In genomic region chr7:151497306-151497871, GRCh38 we compare ENCODE assay signal across 26 cellular contexts. TPM values are rescaled to one million over a fixed set of nuclear protein-coding genes. Genes with fewer than 3 reads are reported as not detected.
DNase-seq lines count a peak whose midpoint lies in the region; ATAC-seq, FAIRE-seq and TF ChIP-seq lines count a peak whose summit lies in the region.
"Had no signal": no experiment of that assay in that cellular context is flagged by ENCODE, and none has a peak within 500 bp of the region (broad histone marks: within the 10 kb centered on the region; RNA-seq: fewer than 3 reads in every experiment).

No MANE protein-coding gene starts in this region.

- H3K27ac ChIP-seq in mammary epithelial cell (ENCODE audit: insufficient read depth, low read depth, low read length) (no peak overlapping the region), HCT116 (ENCODE audit: low read depth, low read length) (no peak overlapping the region), H1 (ENCODE audit: low read depth, low read length) (no peak overlapping the region), stomach (peak overlapping the region in 1 of 5 donors; percentile 64), adrenal gland (no peak overlapping the region)

- CTCF ChIA-PET in MCF 10A (lab: Yijun Ruan, JAX) = interaction anchor here (0.6 to 1.7 kb wide), 6 partner anchors 9 to 642 kb away, joined by 3 to 5 read pairs (median 4); no protein-coding TSS in a partner anchor
- CTCF ChIA-PET in mammary epithelial cell (lab: Charles Lee; ENCODE audit: low non-redundant PET) = no interaction called here
- CTCF ChIA-PET in HCT116 (lab: Charles Lee) = interaction anchor here (1.5 kb wide), 1 partner anchor 10 kb away, joined by 5 read pairs; no protein-coding TSS in a partner anchor
- CTCF ChIA-PET in H1 (lab: Charles Lee; ENCODE audit: partially characterized antibody) = interaction anchor here (0.7 to 2.4 kb wide), 10 partner anchors 10 to 262 kb away, joined by 3 to 14 read pairs (median 3); no protein-coding TSS in a partner anchor

- H3K4ac ChIP-seq in H1 (replicated peaks; ENCODE audit: insufficient read length, low read depth, low read length) = no peak overlapping the region

- BruUV-seq in MCF 10A (replicated peaks; lab: Mats Ljungman, UMichigan) (no TSS peak), mammary epithelial cell (replicated peaks; lab: Mats Ljungman, UMichigan) (no TSS peak), HCT116 (replicated peaks; lab: Mats Ljungman, UMichigan) (no TSS peak)

- peak overlapping the region; percentile 37 for H3K27ac Mint-ChIP-seq in MCF 10A (ENCODE audit: low read depth, unreplicated experiment)

- no peak overlapping the region for H3K4me3 ChIP-seq in mammary epithelial cell (replicated peaks in 1 of 3; ENCODE audit: insufficient read depth in 1 of 3, low read depth in 2 of 3, low read length in 3 of 3)
- H3K4me3 ChIP-seq in HCT116 (replicated peaks in 1 of 2; ENCODE audit: low read depth in 1 of 2, low read length in 2 of 2) = no peak overlapping the region
- H3K4me3 ChIP-seq in H1 (ENCODE audit: extremely low read depth in 1 of 4, insufficient read depth in 2 of 4, low read depth in 3 of 4, low read length in 4 of 4) = no peak overlapping the region
- no peak overlapping the region for H3K4me3 ChIP-seq in stomach
- no peak overlapping the region for H3K4me3 ChIP-seq in adrenal gland
- H3K4me3 ChIP-seq: MG63 had no signal

- peaks cover 25% of the 10 kb centered on the region for H3K4me1 Mint-ChIP-seq in MCF 10A (ENCODE audit: insufficient read depth, unreplicated experiment)

- H3K9me2 ChIP-seq in HCT116 (ENCODE audit: insufficient read depth) = no peaks in the 10 kb centered on the region

- no peak overlapping the region for H4K8ac ChIP-seq in H1 (ENCODE audit: extremely low read depth, insufficient read depth, low read length)

- 99% methylated on average over 10 of the region's 10 CpGs for WGBS in mammary epithelial cell (ENCODE audit: low coverage, missing lambda C conversion rate)
- WGBS in H1 (ENCODE audit: extremely low coverage in 1 of 2, insufficient coverage in 1 of 2, insufficient read length in 1 of 2, insufficient replicate concordance in 2 of 2, low coverage in 1 of 2, low lambda C conversion rate in 2 of 2, missing lambda C conversion rate in 1 of 2), 2 experiments = 93% methylated on average over 10 of the region's 10 CpGs; no CpG with 5 or more reads in 1 of the 2 experiments
- WGBS in stomach, 5 donors = 90 to 98% (median 96%) methylated on average over 10 of the region's 10 CpGs
- 87 to 93% (median 91%) methylated on average over 10 of the region's 10 CpGs for WGBS in adrenal gland, 4 donors

- peak overlapping the region; percentile 46; the same call in 1 of the 2 replicates for H2BK5ac ChIP-seq in H1 (ENCODE audit: low read depth, low read length)

- H2AFZ ChIP-seq in mammary epithelial cell (ENCODE audit: low read depth, low read length) (no peak overlapping the region), HCT116 (ENCODE audit: low read depth, low read length, poor library complexity, severe bottlenecking) (no peak overlapping the region), H1 (ENCODE audit: low read length) (no peak overlapping the region)

- no peaks in the 10 kb centered on the region for H3K27me3 ChIP-seq in mammary epithelial cell (ENCODE audit: insufficient read depth, low read length)
- no peaks in the 10 kb centered on the region for H3K27me3 ChIP-seq in HCT116 (ENCODE audit: insufficient read depth, low read length)
- H3K27me3 ChIP-seq in H1 (replicated peaks in 1 of 4; ENCODE audit: control insufficient read depth in 3 of 4, extremely low read depth in 1 of 4, insufficient read depth in 3 of 4, low read length in 3 of 4) = no peaks in the 10 kb centered on the region
- H3K27me3 ChIP-seq in stomach = no peaks in the 10 kb centered on the region
- no peaks in the 10 kb centered on the region for H3K27me3 ChIP-seq in adrenal gland
- H3K27me3 ChIP-seq: MG63 had no signal

- intact Hi-C loops in MCF 10A (cut with micrococcal nuclease) (no loop called here), mammary epithelial cell (cut with micrococcal nuclease) (no loop called here), HCT116 (cut with micrococcal nuclease) (no loop called here), stomach (cut with DNase I; ENCODE audit: low total_unique reads) (no loop called here), adrenal gland (cut with DNase I) (no loop called here)

- H3K18ac ChIP-seq in H1 (ENCODE audit: extremely low read depth, low read length) = no peak overlapping the region

- in situ Hi-C loops in mammary epithelial cell (cut with MboI; ENCODE audit: low sequenced_read_pairs in 2 of 2) = no loop called here

- H3K9ac ChIP-seq in mammary epithelial cell (ENCODE audit: insufficient read depth, low read length) = no peak overlapping the region
- no peak overlapping the region for H3K9ac ChIP-seq in HCT116 (ENCODE audit: low read length)
- no peak overlapping the region for H3K9ac ChIP-seq in H1 (replicated peaks in 1 of 4; ENCODE audit: extremely low read depth in 1 of 4, low read depth in 3 of 4, low read length in 3 of 4)

- H3K79me1 ChIP-seq in H1 (ENCODE audit: low read depth, low read length) = peaks cover 15% of the 10 kb centered on the region

- TF ChIP-seq POLR2A in HCT116 (IDR thresholded peaks at IDR 0.05; ENCODE audit: borderline replicate concordance, extremely low read depth, insufficient read depth, insufficient read length) (no peak), H1 (IDR thresholded peaks at IDR 0.05; ENCODE audit: control extremely low read depth in 1 of 2, low read depth in 2 of 2, low read length in 2 of 2) (no peak), stomach (IDR thresholded peaks at IDR 0.05) (no peak), adrenal gland (IDR thresholded peaks at IDR 0.05) (no peak)

- H2BK12ac ChIP-seq in H1 (ENCODE audit: low read depth, low read length) = no peak overlapping the region

- no peak overlapping the region for H3K14ac ChIP-seq in H1 (ENCODE audit: insufficient read length)

- no peak overlapping the region for H3K23ac ChIP-seq in H1 (ENCODE audit: insufficient read length)

- FAIRE-seq in H1 (lab: Jason Lieb, UNC) = no peak
- FAIRE-seq: GM19239, HTR-8/SVneo had no signal

- no peak overlapping the region for H2BK120ac ChIP-seq in H1 (replicated peaks; ENCODE audit: low read depth, low read length)

- peaks cover 100% of the 10 kb centered on the region for H3K79me2 ChIP-seq in mammary epithelial cell (ENCODE audit: insufficient read depth, low read length)
- H3K79me2 ChIP-seq in HCT116 (ENCODE audit: insufficient read depth, low read length) = peaks cover 100% of the 10 kb centered on the region
- peaks cover 21 to 99% of the 10 kb centered on the region in 2 experiments for H3K79me2 ChIP-seq in H1 (ENCODE audit: control insufficient read depth in 1 of 2, insufficient read depth in 2 of 2, low read length in 2 of 2)

- H3K36me3 ChIP-seq in mammary epithelial cell (ENCODE audit: insufficient read depth, low read length) = no peaks in the 10 kb centered on the region
- H3K36me3 ChIP-seq in HCT116 (ENCODE audit: control insufficient read depth in 1 of 2, insufficient read depth in 2 of 2, low read length in 2 of 2) = no peaks in the 10 kb centered on the region
- no peaks in the 10 kb centered on the region for H3K36me3 ChIP-seq in H1 (ENCODE audit: control insufficient read depth in 2 of 4, insufficient read depth in 4 of 4, low read length in 3 of 4)
- no peaks in the 10 kb centered on the region for H3K36me3 ChIP-seq in stomach
- no peaks in the 10 kb centered on the region for H3K36me3 ChIP-seq in adrenal gland (replicated peaks in 1 of 2)
- H3K36me3 ChIP-seq: MG63 had no signal

- TF ChIP-seq CTCF in MCF 10A (IDR thresholded peaks at IDR 0.05; ENCODE audit: unreplicated experiment) (no peak), mammary epithelial cell (conservative IDR thresholded peaks at IDR 0.05 in 1 of 2, IDR thresholded peaks at IDR 0.05 in 1 of 2; ENCODE audit: extremely low read depth in 1 of 2, insufficient read depth in 1 of 2, low read depth in 1 of 2, low read length in 2 of 2) (no peak), HCT116 (IDR thresholded peaks at IDR 0.05 in 2 of 3, conservative IDR thresholded peaks at IDR 0.05 in 1 of 3; ENCODE audit: borderline replicate concordance in 1 of 3, insufficient read depth in 1 of 3, low read depth in 2 of 3, low read length in 2 of 3) (no peak), H1 (IDR thresholded peaks at IDR 0.05; ENCODE audit: control extremely low read depth in 1 of 3, insufficient read depth in 1 of 3, low read depth in 1 of 3, low read length in 3 of 3) (no peak), stomach (IDR thresholded peaks at IDR 0.05) (no peak), adrenal gland (IDR thresholded peaks at IDR 0.05) (no peak), GM20000 (IDR thresholded peaks at IDR 0.05; ENCODE audit: extremely low read depth, missing control alignments) (no peak)

- TF ChIP-seq EP300 in H1 (IDR thresholded peaks at IDR 0.05; ENCODE audit: borderline replicate concordance in 1 of 2, low read depth in 2 of 2, low read length in 2 of 2) (no peak), stomach (IDR thresholded peaks at IDR 0.05) (peak; percentile 40)

- no peaks in the 10 kb centered on the region for H3K23me2 ChIP-seq in H1 (ENCODE audit: low read depth, low read length)

- POLR2A ChIA-PET in MCF 10A (lab: Yijun Ruan, JAX) = interaction anchor here (0.6 to 5.6 kb wide), 4 partner anchors 9 to 793 kb away, joined by 3 to 25 read pairs (median 4); no protein-coding TSS in a partner anchor
- POLR2A ChIA-PET in HCT116 (lab: Charles Lee) = no interaction called here
- POLR2A ChIA-PET in H1 (lab: Charles Lee; ENCODE audit: partially characterized antibody) = interaction anchor here (0.7 to 1.8 kb wide), 5 partner anchors 10 to 22 kb away, joined by 3 to 5 read pairs (median 5); partner anchors contain the start of gene RHEB

- H3K4me1 ChIP-seq in mammary epithelial cell (ENCODE audit: insufficient read depth, low read length) = peaks cover 11% of the 10 kb centered on the region
- peaks cover 22 to 40% of the 10 kb centered on the region in 2 experiments for H3K4me1 ChIP-seq in HCT116 (ENCODE audit: control insufficient read depth in 1 of 2, insufficient read depth in 2 of 2, low read length in 2 of 2)
- peaks cover 3 to 13% (median 7%) of the 10 kb centered on the region in 4 experiments; a peak in 6 of 7 replicates for H3K4me1 ChIP-seq in H1 (replicated peaks in 1 of 4; ENCODE audit: control insufficient read depth in 3 of 4, insufficient read depth in 4 of 4, low read length in 3 of 4)
- peaks cover 29 to 90% (median 62%) of the 10 kb centered on the region in 4 donors for H3K4me1 ChIP-seq in stomach
- H3K4me1 ChIP-seq in adrenal gland (replicated peaks in 1 of 2) = peaks cover 3 to 40% of the 10 kb centered on the region in 2 donors

- H3K4me2 ChIP-seq in mammary epithelial cell (ENCODE audit: insufficient read depth, low read depth, low read length) = no peak overlapping the region
- no peak overlapping the region for H3K4me2 ChIP-seq in HCT116 (ENCODE audit: low read length)
- no peak overlapping the region for H3K4me2 ChIP-seq in H1 (ENCODE audit: insufficient read depth in 1 of 2, low read depth in 2 of 2, low read length in 2 of 2)

- no peaks in the 10 kb centered on the region for H3K9me3 Mint-ChIP-seq in MCF 10A (ENCODE audit: unreplicated experiment)

- peaks cover 12% of the 10 kb centered on the region for H3K36me3 Mint-ChIP-seq in MCF 10A (ENCODE audit: insufficient read depth, unreplicated experiment)

- H3K4me3 Mint-ChIP-seq in MCF 10A (ENCODE audit: unreplicated experiment) = no peak overlapping the region
- H3K4me3 Mint-ChIP-seq: CD14-positive monocyte had no signal

- H3K9me3 ChIP-seq in mammary epithelial cell (replicated peaks; ENCODE audit: insufficient read depth, low read length) (no peaks in the 10 kb centered on the region), HCT116 (ENCODE audit: control insufficient read depth in 1 of 2, insufficient read depth in 1 of 2, low read depth in 1 of 2, low read length in 2 of 2) (no peaks in the 10 kb centered on the region), H1 (ENCODE audit: insufficient read depth in 2 of 2, low read depth in 1 of 2, low read length in 1 of 2) (no peaks in the 10 kb centered on the region), stomach (no peaks in the 10 kb centered on the region), adrenal gland (replicated peaks in 1 of 3) (no peaks in the 10 kb centered on the region)
- H3K9me3 ChIP-seq: MG63 had no signal

- no peak overlapping the region for H4K5ac ChIP-seq in H1 (ENCODE audit: insufficient read length, low read depth, low read length)

- H4K91ac ChIP-seq in H1 (replicated peaks; ENCODE audit: insufficient read length, low read length) = no peak overlapping the region

- DNase-seq in MCF 10A (ENCODE audit: unreplicated experiment) = no peak
- no peak for DNase-seq in mammary epithelial cell
- no peak for DNase-seq in HCT116 (ENCODE audit: low read depth, low spot score)
- no peak for DNase-seq in H1 (ENCODE audit: low read depth in 1 of 2, low spot score in 2 of 2)
- DNase-seq in stomach = no peak
- DNase-seq in adrenal gland = no peak
- DNase-seq in GM20000 (ENCODE audit: low spot score) = no peak
- DNase-seq: 8988T, DMS 273 treated with DMSO at 0.1 percent for 48 hours, GDM1, H7, IMR-90, Karpas-422, MG63, NCI-H1048, NCI-H1436 treated with DMSO at 0.1 percent for 48 hours, NCI-H2029, NCI-H345, NCI-H524 treated with DMSO at 0.1 percent for 48 hours, PC-3, RPMI8226 had no signal

- TF ChIP-seq RAD21 in HCT116 (IDR thresholded peaks at IDR 0.05; ENCODE audit: low read depth) (no peak), H1 (IDR thresholded peaks at IDR 0.05 in 1 of 2, conservative IDR thresholded peaks at IDR 0.05 in 1 of 2; ENCODE audit: low read depth in 2 of 2, low read length in 2 of 2) (no peak)

- ATAC-seq in HCT116 (0 out of 2 replicates have a peak, but pooled peaks have one; percentile 17), HG03135 (IDR thresholded peaks at IDR 0.05; ENCODE audit: unreplicated experiment) (no peak)
- ATAC-seq: PC-3 had no signal

- peak overlapping the region; percentile 60; the same call in 1 of the 2 replicates for H2AK5ac ChIP-seq in H1 (ENCODE audit: low read depth, low read length)

- no peaks in the 10 kb centered on the region for H3K27me3 Mint-ChIP-seq in MCF 10A (ENCODE audit: insufficient read depth, unreplicated experiment)

- RAD21 ChIA-PET in HCT116 (lab: Charles Lee; ENCODE audit: low non-redundant PET in 1 of 2, low total read pairs in 2 of 2, uncharacterized antibody in 2 of 2, unreplicated experiment in 2 of 2) = no interaction called here

- no peak overlapping the region for H3K56ac ChIP-seq in H1 (replicated peaks; ENCODE audit: insufficient read length, low read depth, low read length)

- no peak overlapping the region for H2BK15ac ChIP-seq in H1 (ENCODE audit: low read length)

- H4K20me1 ChIP-seq in mammary epithelial cell (ENCODE audit: insufficient read depth, low read length) (peaks cover 12% of the 10 kb centered on the region), HCT116 (ENCODE audit: insufficient read depth) (peaks cover 23% of the 10 kb centered on the region; the same call in 1 of the 2 replicates), H1 (replicated peaks in 1 of 2; ENCODE audit: control insufficient read depth in 1 of 2, insufficient read depth in 2 of 2, low read length in 2 of 2) (peaks cover 25 to 29% of the 10 kb centered on the region in 2 experiments)

- H2BK20ac ChIP-seq in H1 (ENCODE audit: low read length) = no peak overlapping the region

- dilution Hi-C loops in mammary epithelial cell (cut with HindIII; ENCODE audit: low sequenced_read_pairs) = no loop called here

RNA-seq across cellular contexts. Expression of gene RHEB, which starts 22.3 kb away (rescaled TPM):
- total RNA-seq in MCF 10A (2022) (135 and 151 TPM in 2 replicates), mammary epithelial cell (100 to 1,000 TPM in 1 of 2 donors, 10 to 100 TPM in 1; 57.3 to 105 TPM), HCT116 (2021; ENCODE audit: unreplicated experiment) (114 TPM), stomach (100 to 1,000 TPM in 1 of 5 donors, 10 to 100 TPM in 4; 18.5 to 141 (median 66.5) TPM), adrenal gland (100 to 1,000 TPM in 6 of 8 donors, 10 to 100 TPM in 2; 83.8 to 177 (median 136) TPM)
- polyA plus RNA-seq in mammary epithelial cell (56.0 TPM), H1 (2011; rRNA removed) (50.4 and 60.8 TPM in 2 replicates), stomach (100 to 1,000 TPM in 1 of 3 donors, 10 to 100 TPM in 2; 73.2 to 103 (median 95.1) TPM), adrenal gland (100 to 1,000 TPM in 2 of 3 donors, 10 to 100 TPM in 1; 66.3 to 309 (median 105) TPM)
- 93.7 TPM for polyA minus RNA-seq in mammary epithelial cell
- polyA plus RNA-seq in HCT116 (2012) = 34.4 and 49.8 TPM in 2 replicates
- total RNA-seq in H1 (2021; fragmentation: NEBNext Ultra II Directional; extraction: Animal tissue kit (Norgen Biotek cat#: 25700)) = 119 and 132 TPM in 2 replicates
- 71.9 TPM for polyA plus RNA-seq in H1 (2011; cell fraction: cytosol; rRNA removed)
- polyA plus RNA-seq in H1 (2011; cell fraction: nucleus; rRNA removed) = 21.8 TPM
- polyA plus RNA-seq in H1 (2012, experiment 1 of 2) = 65.1 to 143 TPM (median 74.3 TPM) in 4 replicates
- polyA plus RNA-seq in H1 (2012, experiment 2 of 2) = 46.4 TPM
- 69.6 TPM for polyA plus RNA-seq in H1 (2013, experiment 1 of 2)
- 78.9 TPM for polyA plus RNA-seq in H1 (2013, experiment 2 of 2)
- polyA minus RNA-seq in H1 (2011; rRNA and poly(A)+ RNA removed) = 15.4 and 18.7 TPM in 2 replicates
- 37.4 TPM for polyA minus RNA-seq in H1 (2011; cell fraction: cytosol; rRNA and poly(A)+ RNA removed)
- 26.2 TPM for polyA minus RNA-seq in H1 (2011; cell fraction: nucleus; rRNA and poly(A)+ RNA removed)

RNA-seq across cellular contexts. Expression of gene CRYGN, which starts 57.4 kb away (rescaled TPM):
- not detected in 2 replicates for total RNA-seq in MCF 10A (2022)
- total RNA-seq in mammary epithelial cell = not detected
- not detected for polyA plus RNA-seq in mammary epithelial cell
- not detected for polyA minus RNA-seq in mammary epithelial cell
- total RNA-seq in HCT116 (2021; ENCODE audit: unreplicated experiment) = not detected
- polyA plus RNA-seq in HCT116 (2012) = not detected in 2 replicates
- 1.0 and 1.6 TPM in 2 replicates for total RNA-seq in H1 (2021; fragmentation: NEBNext Ultra II Directional; extraction: Animal tissue kit (Norgen Biotek cat#: 25700))
- polyA plus RNA-seq in H1 (2011; rRNA removed) = 0.98 and 1.3 TPM in 2 replicates
- 0.81 TPM for polyA plus RNA-seq in H1 (2011; cell fraction: cytosol; rRNA removed)
- 4.0 TPM for polyA plus RNA-seq in H1 (2011; cell fraction: nucleus; rRNA removed)
- polyA plus RNA-seq in H1 (2012, experiment 1 of 2) = 0.43 to 1.7 TPM (median 1.5 TPM) in 4 replicates
- 0.07 TPM for polyA plus RNA-seq in H1 (2012, experiment 2 of 2)
- 0.57 TPM for polyA plus RNA-seq in H1 (2013, experiment 1 of 2)
- 0.42 TPM for polyA plus RNA-seq in H1 (2013, experiment 2 of 2)
- polyA minus RNA-seq in H1 (2011; rRNA and poly(A)+ RNA removed) = 0.80 and 2.0 TPM in 2 replicates
- not detected for polyA minus RNA-seq in H1 (2011; cell fraction: cytosol; rRNA and poly(A)+ RNA removed)
- 2.5 TPM for polyA minus RNA-seq in H1 (2011; cell fraction: nucleus; rRNA and poly(A)+ RNA removed)
- not detected for total RNA-seq in stomach
- not detected for polyA plus RNA-seq in stomach
- under 1 TPM in 3 of 8 donors, not detected in 5; 0.19 to 0.88 (median 0.41) TPM for total RNA-seq in adrenal gland
- under 1 TPM in 2 of 3 donors, not detected in 1; 0.56 to 0.67 TPM for polyA plus RNA-seq in adrenal gland
- total RNA-seq: IMR-90 had no signal
- polyA plus RNA-seq: AG04450, CD14-positive monocyte, IMR-90 had no signal
